ENCODE assay signal across 1 cellular context in genomic region chr1:112702067-112702395, GRCh38.
TF ChIP-seq lines count a peak whose summit lies in the region.

No MANE protein-coding gene starts in this region.

TF ChIP-seq in SK-N-SH, 30 proteins besides CTCF, POLR2A, EP300 and RAD21 (continued from another document):
- no peak; the same call in 1 of the 2 replicates for TF ChIP-seq POLR2AphosphoS5 (IDR thresholded peaks at IDR 0.05; ENCODE audit: low read depth, low read length)
- TF ChIP-seq NFIC (IDR thresholded peaks at IDR 0.05; ENCODE audit: borderline replicate concordance), result no peak
- no peak for TF ChIP-seq TAF1 (IDR thresholded peaks at IDR 0.05; ENCODE audit: borderline replicate concordance, low read depth, low read length)
- no peak for TF ChIP-seq CHD2 (IDR thresholded peaks at IDR 0.05; ENCODE audit: low read length, partially characterized antibody)
- TF ChIP-seq JUND (IDR thresholded peaks at IDR 0.05), result no peak
- no peak for TF ChIP-seq MAX (IDR thresholded peaks at IDR 0.05; ENCODE audit: low read depth)
- TF ChIP-seq EZH2phosphoT487 (IDR thresholded peaks at IDR 0.05; ENCODE audit: borderline replicate concordance, low read depth), result no peak
TF ChIP-seq in SK-N-SH: peak in this region for 0.
